In genomic region chr4:6926081-6926480, GRCh38 we compare ENCODE assay signal across 12 cellular contexts. TPM values are rescaled to one million over a fixed set of nuclear protein-coding genes. Genes with fewer than 3 reads are reported as not detected.
DNase-seq lines count a peak whose midpoint lies in the region; ATAC-seq, FAIRE-seq and TF ChIP-seq lines count a peak whose summit lies in the region.
"Had no signal": no experiment of that assay in that cellular context is flagged by ENCODE, and none has a peak within 500 bp of the region (broad histone marks: within the 10 kb centered on the region; RNA-seq: fewer than 3 reads in every experiment).

No MANE protein-coding gene starts in this region.

- DNase-seq in CD1c-positive myeloid dendritic cell (ENCODE audit: extremely low spot score), result peak; percentile 86
- DNase-seq in NOMO-1 (lab: John Stamatoyannopoulos, UW; ENCODE audit: unreplicated experiment in 2 of 2), result peak; percentile 70 to 95
- DNase-seq in astrocyte (ENCODE audit: low read depth), result no peak
- no peak for DNase-seq in mesothelial cell of epicardium (ENCODE audit: low spot score in 2 of 2, unreplicated experiment in 2 of 2)
- DNase-seq in GM03348 (ENCODE audit: low spot score), result no peak
- DNase-seq in uterus, result no peak
- DNase-seq in occipital lobe (lab: John Stamatoyannopoulos, UW), result no peak
- DNase-seq: activated B cell treated with CpG ODN at 0.5 μM for 24 hours, NCI-H187 treated with DMSO at 0.1 percent for 48 hours had no signal

- H3K4me3 Mint-ChIP-seq in astrocyte (ENCODE audit: unreplicated experiment), result no peak overlapping the region
- no peak overlapping the region for H3K4me3 Mint-ChIP-seq in mesothelial cell of epicardium
- H3K4me3 Mint-ChIP-seq: activated B cell treated with CpG ODN at 0.5 μM for 24 hours had no signal

- H3K27me3 Mint-ChIP-seq in astrocyte (ENCODE audit: low read depth, unreplicated experiment), result no peaks in the 10 kb centered on the region
- no peaks in the 10 kb centered on the region for H3K27me3 Mint-ChIP-seq in mesothelial cell of epicardium (ENCODE audit: low read depth)
- H3K27me3 Mint-ChIP-seq: activated B cell treated with CpG ODN at 0.5 μM for 24 hours had no signal

- FAIRE-seq in astrocyte (lab: Jason Lieb, UNC), result no peak
- FAIRE-seq: keratinocyte had no signal

- H3K36me3 ChIP-seq in astrocyte (ENCODE audit: insufficient read depth, low read length) (no peaks in the 10 kb centered on the region), uterus (no peaks in the 10 kb centered on the region)

- no peak overlapping the region for H3K9ac ChIP-seq in astrocyte (ENCODE audit: low read length)

- H4K20me1 ChIP-seq in astrocyte (ENCODE audit: insufficient read depth, low read length), result peaks cover 45% of the 10 kb centered on the region

- peaks cover 5% of the 10 kb centered on the region for H3K4me1 ChIP-seq in astrocyte (ENCODE audit: insufficient read depth, low read length)
- H3K4me1 ChIP-seq in uterus, result peaks cover 0 to 7% of the 10 kb centered on the region in 2 donors

- H3K27ac Mint-ChIP-seq in astrocyte (ENCODE audit: unreplicated experiment), result peak overlapping the region; percentile 13
- peak overlapping the region; percentile 84 for H3K27ac Mint-ChIP-seq in mesothelial cell of epicardium
- H3K27ac Mint-ChIP-seq: activated B cell treated with CpG ODN at 0.5 μM for 24 hours had no signal

- ATAC-seq in HG03469 (IDR thresholded peaks at IDR 0.05; ENCODE audit: unreplicated experiment), result no peak

- H3K4me3 ChIP-seq in astrocyte (ENCODE audit: insufficient read depth, low read depth, low read length) (no peak overlapping the region), uterus (no peak overlapping the region)
- H3K4me3 ChIP-seq: prostate gland had no signal

- intact Hi-C loops in uterus (cut with DNase I; ENCODE audit: low total_unique reads), result no loop called here

- TF ChIP-seq POLR2A in uterus (IDR thresholded peaks at IDR 0.05), result no peak

- H3K36me3 Mint-ChIP-seq in astrocyte (ENCODE audit: low read depth, unreplicated experiment) (peaks cover 26% of the 10 kb centered on the region), mesothelial cell of epicardium (peaks cover 23% of the 10 kb centered on the region)

- H3K9me3 Mint-ChIP-seq in astrocyte (ENCODE audit: unreplicated experiment) (peaks cover 2% of the 10 kb centered on the region), mesothelial cell of epicardium (no peaks in the 10 kb centered on the region)
- H3K9me3 Mint-ChIP-seq: activated B cell treated with CpG ODN at 0.5 μM for 24 hours had no signal

- H3K79me2 ChIP-seq in astrocyte (ENCODE audit: insufficient read depth, low read length), result peaks cover 8% of the 10 kb centered on the region

- TF ChIP-seq CTCF in astrocyte (IDR thresholded peaks at IDR 0.05; ENCODE audit: insufficient read depth, low read depth, low read length), result no peak
- TF ChIP-seq CTCF in mesothelial cell of epicardium (IDR thresholded peaks at IDR 0.05; ENCODE audit: unreplicated experiment), result no peak
- TF ChIP-seq CTCF in uterus (IDR thresholded peaks at IDR 0.05), result no peak

- H3K27me3 ChIP-seq in astrocyte (ENCODE audit: insufficient read depth, low read length) (no peaks in the 10 kb centered on the region), uterus (no peaks in the 10 kb centered on the region)

- H3K27ac ChIP-seq in astrocyte (ENCODE audit: low read depth, low read length) (no peak overlapping the region), uterus (no peak overlapping the region)

- no peaks in the 10 kb centered on the region for H3K9me3 ChIP-seq in astrocyte (ENCODE audit: insufficient read depth, low read depth, low read length)
- H3K9me3 ChIP-seq in uterus, result no peaks in the 10 kb centered on the region
- H3K9me3 ChIP-seq: prostate gland had no signal

- H3K4me1 Mint-ChIP-seq in astrocyte (ENCODE audit: low read depth, unreplicated experiment), result peaks cover 23% of the 10 kb centered on the region
- H3K4me1 Mint-ChIP-seq in mesothelial cell of epicardium, result peaks cover 39% of the 10 kb centered on the region

- H2AFZ ChIP-seq in astrocyte (ENCODE audit: low read depth, low read length), result no peak overlapping the region

- no peak overlapping the region for H3K4me2 ChIP-seq in astrocyte (ENCODE audit: low read length)

RNA-seq across cellular contexts. Expression of gene TBC1D14, which starts 16.5 kb away (rescaled TPM):
- total RNA-seq in astrocyte (25.8 and 30.4 TPM in 2 replicates), mesothelial cell of epicardium (54.5 to 58.2 TPM (median 56.3 TPM) in 3 replicates), uterus (10 to 100 TPM; 16.9 to 61.2 (median 28.1) TPM), occipital lobe (213 TPM)

Comparison
In these comparisons a context has a peak if more than half of its experiments do, and no peak if none do; other contexts are left out.
1. DNase-seq: peak in CD1c-positive myeloid dendritic cell (single experiment) and NOMO-1 (2 of 2); none in astrocyte (single experiment), mesothelial cell of epicardium (0 of 2), GM03348 (single experiment), uterus (0 of 2) and occipital lobe (single experiment).